19 cellular contexts compared by ENCODE assay signal in genomic region chr4:8402181-8402597, GRCh38. TPM values are rescaled to one million over a fixed set of nuclear protein-coding genes. Genes with fewer than 3 reads are reported as not detected.
DNase-seq lines count a peak whose midpoint lies in the region; ATAC-seq, FAIRE-seq and TF ChIP-seq lines count a peak whose summit lies in the region.
"Had no signal": no experiment of that assay in that cellular context is flagged by ENCODE, and none has a peak within 500 bp of the region (broad histone marks: within the 10 kb centered on the region; RNA-seq: fewer than 3 reads in every experiment).

No MANE protein-coding gene starts in this region.

- H3K4me2 ChIP-seq in astrocyte (ENCODE audit: low read length): no peak overlapping the region

- peak in 1 of 4 donors; percentile 42 for ATAC-seq in psoas muscle
- ATAC-seq: GM12878; mucosa of descending colon; stimulated activated effector memory CD8-positive, alpha-beta T cell treated with anti-CD3 and anti-CD28 coated beads, Interleukin-12 subunit alpha, Interleukin-12 subunit beta, amount 100 ng/mL, for 72 hours had no signal

- intact Hi-C loops in left ventricle myocardium inferior (cut with micrococcal nuclease): loop anchor here (5.0 kb wide), 1 partner anchor 160 kb away; no protein-coding TSS in a partner anchor
- intact Hi-C loops in psoas muscle (cut with DNase I): loop anchor here (2.0 to 5.0 kb wide), 4 partner anchors 133 to 225 kb away; partner anchors contain the start of gene HTRA3 (in 2 of the 2)

- H3K9me3 ChIP-seq in astrocyte (ENCODE audit: insufficient read depth, low read depth, low read length) (no peaks in the 10 kb centered on the region), left ventricle myocardium inferior (replicated peaks) (no peaks in the 10 kb centered on the region), psoas muscle (no peaks in the 10 kb centered on the region)
- H3K9me3 ChIP-seq: mucosa of descending colon had no signal

- H3K27me3 Mint-ChIP-seq in astrocyte (ENCODE audit: low read depth, unreplicated experiment): no peaks in the 10 kb centered on the region
- H3K27me3 Mint-ChIP-seq: activated naive CD8-positive, alpha-beta T cell had no signal

- H3K9me3 Mint-ChIP-seq in astrocyte (ENCODE audit: unreplicated experiment): no peaks in the 10 kb centered on the region
- H3K9me3 Mint-ChIP-seq: stimulated activated effector memory CD8-positive, alpha-beta T cell treated with anti-CD3 and anti-CD28 coated beads, Interleukin-12 subunit alpha, Interleukin-12 subunit beta, amount 100 ng/mL, for 72 hours; T-helper 1 cell treated with Interleukin-12 subunit alpha and Interleukin-12 subunit beta and Interleukin-4 antibody, amounts not matched to agents 30 μg/mL and 1 μg/mL, for 36 hours had no signal

- WGBS in psoas muscle, 3 donors: 35 to 41% (median 35%) methylated on average over 11 of the region's 11 CpGs

- H3K9ac ChIP-seq in astrocyte (ENCODE audit: low read length): no peak overlapping the region

- peak overlapping the region; percentile 62 for H3K27ac Mint-ChIP-seq in astrocyte (ENCODE audit: unreplicated experiment)
- H3K27ac Mint-ChIP-seq: activated naive CD8-positive, alpha-beta T cell; T-helper 1 cell treated with Interleukin-12 subunit alpha and Interleukin-12 subunit beta and Interleukin-4 antibody, amounts not matched to agents 30 μg/mL and 1 μg/mL, for 36 hours had no signal

- H3K27me3 ChIP-seq in astrocyte (ENCODE audit: insufficient read depth, low read length): no peaks in the 10 kb centered on the region
- no peaks in the 10 kb centered on the region for H3K27me3 ChIP-seq in left ventricle myocardium inferior (ENCODE audit: low read depth)
- H3K27me3 ChIP-seq in psoas muscle (ENCODE audit: insufficient read depth in 3 of 3, low read length in 2 of 3): no peaks in the 10 kb centered on the region
- H3K27me3 ChIP-seq: brain microvascular endothelial cell had no signal

- DNase-seq in astrocyte (ENCODE audit: low read depth) (no peak), left ventricle myocardium inferior (no peak), psoas muscle (peak in 1 of 2 donors; percentile 56), ureter (ENCODE audit: low spot score) (peak; percentile 76), NCI-H446 treated with DMSO at 0.1 percent for 48 hours (lab: John Stamatoyannopoulos, UW) (no peak), NCI-H1417 (lab: John Stamatoyannopoulos, UW) (no peak), superior temporal gyrus (ENCODE audit: extremely low spot score) (no peak)
- DNase-seq: AML-193, brain microvascular endothelial cell, mucosa of descending colon, NCI-H187 treated with DMSO at 0.1 percent for 48 hours, NCI-H510A treated with DMSO at 0.1 percent for 48 hours, SHP77 treated with DMSO at 0.1 percent for 48 hours had no signal

- peaks cover 2% of the 10 kb centered on the region for H3K36me3 ChIP-seq in astrocyte (ENCODE audit: insufficient read depth, low read length)
- H3K36me3 ChIP-seq in left ventricle myocardium inferior: peaks cover 46% of the 10 kb centered on the region
- peaks cover 0 to 56% of the 10 kb centered on the region in 2 donors for H3K36me3 ChIP-seq in psoas muscle (ENCODE audit: insufficient read depth in 1 of 2, low read depth in 1 of 2)

- peaks cover 26% of the 10 kb centered on the region for H3K36me3 Mint-ChIP-seq in astrocyte (ENCODE audit: low read depth, unreplicated experiment)
- H3K36me3 Mint-ChIP-seq: activated naive CD8-positive, alpha-beta T cell had no signal

- no peak for TF ChIP-seq CTCF in astrocyte (IDR thresholded peaks at IDR 0.05; ENCODE audit: insufficient read depth, low read depth, low read length)
- TF ChIP-seq CTCF in left ventricle myocardium inferior (IDR thresholded peaks at IDR 0.05; ENCODE audit: borderline replicate concordance): no peak
- TF ChIP-seq CTCF in psoas muscle (IDR thresholded peaks at IDR 0.05): no peak

- H3K4me1 Mint-ChIP-seq in astrocyte (ENCODE audit: low read depth, unreplicated experiment): no peaks in the 10 kb centered on the region

- FAIRE-seq in astrocyte (lab: Jason Lieb, UNC): no peak
- FAIRE-seq: D721Med, G401.6, GM12878 had no signal

- H3K4me1 ChIP-seq in astrocyte (ENCODE audit: insufficient read depth, low read length) (no peaks in the 10 kb centered on the region), left ventricle myocardium inferior (peaks cover 52% of the 10 kb centered on the region), psoas muscle (peaks cover 12% of the 10 kb centered on the region)

- no peak overlapping the region for H2AFZ ChIP-seq in astrocyte (ENCODE audit: low read depth, low read length)

- H4K20me1 ChIP-seq in astrocyte (ENCODE audit: insufficient read depth, low read length): peaks cover 47% of the 10 kb centered on the region

- H3K27ac ChIP-seq in astrocyte (ENCODE audit: low read depth, low read length): no peak overlapping the region
- H3K27ac ChIP-seq in left ventricle myocardium inferior (replicated peaks): peak overlapping the region; percentile 81
- H3K27ac ChIP-seq in psoas muscle: peak overlapping the region; percentile 63
- H3K27ac ChIP-seq: brain microvascular endothelial cell had no signal

- H3K4me3 ChIP-seq in astrocyte (ENCODE audit: insufficient read depth, low read depth, low read length): no peak overlapping the region
- no peak overlapping the region for H3K4me3 ChIP-seq in left ventricle myocardium inferior
- H3K4me3 ChIP-seq in psoas muscle: no peak overlapping the region
- H3K4me3 ChIP-seq: GM12878, mucosa of descending colon had no signal

- no peak overlapping the region for H3K4me3 Mint-ChIP-seq in astrocyte (ENCODE audit: unreplicated experiment)
- H3K4me3 Mint-ChIP-seq: activated naive CD8-positive, alpha-beta T cell; stimulated activated effector memory CD8-positive, alpha-beta T cell treated with anti-CD3 and anti-CD28 coated beads, Interleukin-12 subunit alpha, Interleukin-12 subunit beta, amount 100 ng/mL, for 72 hours; T-helper 1 cell treated with Interleukin-12 subunit alpha and Interleukin-12 subunit beta and Interleukin-4 antibody, amounts not matched to agents 30 μg/mL and 1 μg/mL, for 36 hours had no signal

- no peaks in the 10 kb centered on the region for H3K79me2 ChIP-seq in astrocyte (ENCODE audit: insufficient read depth, low read length)

RNA-seq across cellular contexts. Expression of gene ACOX3, which starts 38.3 kb away (rescaled TPM):
- total RNA-seq in astrocyte: 45.6 and 54.6 TPM in 2 replicates
- 22.0 TPM for total RNA-seq in left ventricle myocardium inferior
- total RNA-seq in psoas muscle: 10 to 100 TPM; 10.3 to 18.8 (median 12.6) TPM
- polyA plus RNA-seq in psoas muscle: 10 to 100 TPM in 1 of 3 donors, 1 to 10 TPM in 2; 5.6 to 10.8 (median 8.1) TPM
- 49.5 TPM for total RNA-seq in ureter

RNA-seq across cellular contexts. Expression of gene TRMT44, which starts 38.4 kb away (rescaled TPM):
- total RNA-seq in astrocyte: 12.2 and 18.0 TPM in 2 replicates
- total RNA-seq in left ventricle myocardium inferior: 9.2 TPM
- total RNA-seq in psoas muscle: 1 to 10 TPM; 5.4 to 9.1 (median 6.8) TPM
- polyA plus RNA-seq in psoas muscle: 1 to 10 TPM; 3.4 to 5.0 (median 3.6) TPM
- 29.5 TPM for total RNA-seq in ureter
